30 cellular contexts compared by ENCODE assay signal in genomic region chr12:26818636-26819035, GRCh38.
"Had no signal": no experiment of that assay in that cellular context is flagged by ENCODE, and none has a peak within 500 bp of the region (broad histone marks: within the 10 kb centered on the region; RNA-seq: fewer than 3 reads in every experiment).

No MANE protein-coding gene starts in this region.

- FAIRE-seq: bronchial epithelial cell had no signal

- H3K36me3 ChIP-seq: ascending aorta, Peyer's patch, SJCRH30 had no signal

- DNase-seq: activated B cell treated with CpG ODN at 0.5 μM for 24 hours; activated CD4-positive, alpha-beta memory T cell treated with anti-CD3 and anti-CD28 coated beads for 36 hours; activated CD4-positive, alpha-beta T cell treated with anti-CD3 and anti-CD28 coated beads, Interleukin-2, amount 10 ng/mL, durations not matched to agents 7 days and 5 days; activated CD8-positive, alpha-beta memory T cell treated with anti-CD3 and anti-CD28 coated beads for 24 hours; activated effector memory CD4-positive, alpha-beta T cell treated with anti-CD3 and anti-CD28 coated beads, Interleukin-2, amount 50 U/mL, for 16 hours; activated naive CD4-positive, alpha-beta T cell treated with Interleukin-2 at 50 U/mL for 16 hours; activated naive CD8-positive, alpha-beta T cell treated with anti-CD3 and anti-CD28 coated beads, Interleukin-2, amount 50 U/mL, for 24 hours; activated T-cell treated with anti-CD3 and anti-CD28 coated beads, Interleukin-2, amount 50 U/mL, for 4 hours; amniotic stem cell; body of pancreas; central memory CD4-positive, alpha-beta T cell; MV-4-11; NCI-H1092 treated with DMSO at 0.1 percent for 48 hours; NCI-H1417 treated with DMSO at 0.1 percent for 48 hours; NCI-H1694 treated with DMSO at 0.1 percent for 48 hours; NCI-H2029 treated with DMSO at 0.1 percent for 48 hours; NCI-H345; NCI-H510A; NCI-H526 treated with DMSO at 0.1 percent for 48 hours; NCI-H82; NK-92 treated with Interleukin-12 subunit alpha and Interleukin-12 subunit beta, amount 100 ng/mL, for 24 hours; Peyer's patch; Right ventricle myocardium superior; SJCRH30; SK-N-SH; SW 1271 had no signal

- H3K9me3 ChIP-seq: ascending aorta, body of pancreas, Peyer's patch, SJCRH30, SK-N-SH had no signal

- H3K4me3 ChIP-seq: ascending aorta, body of pancreas, Peyer's patch, SJCRH30 had no signal

- ATAC-seq: activated naive CD4-positive, alpha-beta T cell treated with anti-CD3 and anti-CD28 coated beads, Interleukin-2, amount 50 U/mL, for 72 hours; activated naive CD8-positive, alpha-beta T cell treated with anti-CD3 and anti-CD28 coated beads, Interleukin-2, amount 50 U/mL, for 24 hours; activated T-cell treated with anti-CD3 and anti-CD28 coated beads, Interleukin-2, amount 50 U/mL, for 4 hours; body of pancreas had no signal

- H3K27me3 ChIP-seq: ascending aorta, body of pancreas, Peyer's patch, SJCRH30 had no signal

- H3K4me2 ChIP-seq: SK-N-SH had no signal

- H3K9me2 ChIP-seq: SK-N-SH had no signal

- H3K4me1 ChIP-seq: ascending aorta, SJCRH30 had no signal

- H3K9ac ChIP-seq: SK-N-SH had no signal

- H3K27ac ChIP-seq: ascending aorta, Peyer's patch, RWPE1, SJCRH30 had no signal
